ENCODE assay signal across 9 cellular contexts in the genomic region with DNA sequence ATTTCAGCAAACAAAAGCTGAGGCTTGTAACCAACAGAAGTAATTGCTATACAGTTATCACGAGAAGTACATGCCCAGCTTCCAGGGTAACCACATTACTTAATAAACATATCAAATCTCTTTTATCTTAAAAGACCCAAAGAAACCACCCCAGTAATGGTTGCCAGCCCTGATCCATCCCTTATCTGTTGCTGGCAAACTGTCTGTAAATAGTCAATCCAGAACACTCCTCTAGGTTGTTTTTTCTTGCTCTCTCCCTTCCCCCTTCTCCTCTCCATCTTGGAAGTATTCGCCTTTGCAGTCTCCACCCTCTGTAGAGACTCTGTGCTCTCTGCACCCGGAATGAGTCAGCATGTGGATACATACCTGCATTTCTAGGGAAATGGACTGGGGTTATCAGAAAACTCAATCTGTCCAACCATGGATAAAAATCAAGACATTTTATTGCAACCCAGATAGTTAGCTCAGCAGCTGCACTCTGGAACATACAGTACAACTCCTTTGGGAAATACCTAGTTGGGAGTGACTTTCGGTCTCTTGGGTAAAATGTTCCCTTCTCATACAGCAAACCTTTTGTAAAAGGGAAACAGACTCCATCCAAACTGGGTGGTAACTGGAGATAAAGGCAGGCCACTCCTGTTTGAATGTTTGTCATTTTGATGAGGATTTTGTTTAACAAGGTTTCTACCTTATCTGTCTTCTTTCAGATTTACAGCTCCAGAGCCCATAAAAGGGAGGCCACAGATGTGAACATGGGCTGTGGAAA.
DNase-seq lines count a peak whose midpoint lies in the region; ATAC-seq, FAIRE-seq and TF ChIP-seq lines count a peak whose summit lies in the region.
"Had no signal": no experiment of that assay in that cellular context is flagged by ENCODE, and none has a peak within 500 bp of the region (broad histone marks: within the 10 kb centered on the region; RNA-seq: fewer than 3 reads in every experiment).

No MANE protein-coding gene starts in this region.

- no peaks in the 10 kb centered on the region for H4K20me1 ChIP-seq in GM23248 (ENCODE audit: insufficient read depth)

- no peak overlapping the region for H3K9ac ChIP-seq in GM23248

- H3K9me3 ChIP-seq in GM23248 (ENCODE audit: low read depth) (no peaks in the 10 kb centered on the region), prostate gland (no peaks in the 10 kb centered on the region)

- H3K4me3 ChIP-seq in GM23248 (no peak overlapping the region), fibroblast of pulmonary artery (replicated peaks; ENCODE audit: low read depth, low read length) (no peak overlapping the region), prostate gland (no peak overlapping the region)

- 57 to 59% methylated on average over 4 of the region's 4 CpGs for WGBS in GM23248 (ENCODE audit: low coverage in 1 of 2, low lambda C conversion rate in 2 of 2, missing lambda C conversion rate in 2 of 2), 2 experiments
- WGBS in prostate gland, result 17% methylated on average over 4 of the region's 4 CpGs

- no peaks in the 10 kb centered on the region for H3K9me2 ChIP-seq in GM23248 (ENCODE audit: insufficient read depth)

- peak overlapping the region; percentile 36 for H3K4me2 ChIP-seq in GM23248 (ENCODE audit: unreplicated experiment)

- in situ Hi-C loops in GM23248 (cut with MboI), result no loop called here

- H3K36me3 ChIP-seq in GM23248 (ENCODE audit: low read depth), result no peaks in the 10 kb centered on the region
- H3K36me3 ChIP-seq in prostate gland, result no peaks in the 10 kb centered on the region

- DNase-seq in GM23248 (no peak), RCC 7860 (ENCODE audit: low spot score) (peak; percentile 74), fibroblast of pulmonary artery (ENCODE audit: low read depth) (peak; percentile 45), prostate gland (ENCODE audit: low spot score) (peak; percentile 59), medulla oblongata (ENCODE audit: extremely low spot score) (no peak), NCI-H510A treated with DMSO at 0.1 percent for 48 hours (lab: John Stamatoyannopoulos, UW) (no peak), cerebellum (ENCODE audit: low spot score) (no peak)
- DNase-seq: GF-D8 had no signal

- peaks cover 9% of the 10 kb centered on the region for H3F3A ChIP-seq in GM23248 (ENCODE audit: insufficient read depth)

- H3K79me2 ChIP-seq in GM23248 (ENCODE audit: insufficient read depth), result no peaks in the 10 kb centered on the region

- no peak for TF ChIP-seq CTCF in fibroblast of pulmonary artery (IDR thresholded peaks at IDR 0.05; ENCODE audit: low read length, missing control alignments)
- no peak for TF ChIP-seq CTCF in prostate gland (IDR thresholded peaks at IDR 0.05)

- FAIRE-seq in RCC 7860 (lab: Jason Lieb, UNC), result peak; percentile 81

- no peak overlapping the region for H2AFZ ChIP-seq in GM23248

- no peak for ATAC-seq in HG03108 (IDR thresholded peaks at IDR 0.05; ENCODE audit: unreplicated experiment)

- no peaks in the 10 kb centered on the region for H3K27me3 ChIP-seq in GM23248 (replicated peaks; ENCODE audit: insufficient read depth)
- no peaks in the 10 kb centered on the region for H3K27me3 ChIP-seq in prostate gland (replicated peaks; ENCODE audit: insufficient read depth)

- H3K27ac ChIP-seq in GM23248 (no peak overlapping the region), prostate gland (peak overlapping the region; percentile 41 to 59)

- intact Hi-C loops in prostate gland (cut with DNase I), result no loop called here

- no peak for TF ChIP-seq POLR2A in prostate gland (IDR thresholded peaks at IDR 0.05)

- peaks cover 31% of the 10 kb centered on the region for H3K4me1 ChIP-seq in GM23248 (ENCODE audit: insufficient read depth)
- peaks cover 17% of the 10 kb centered on the region for H3K4me1 ChIP-seq in prostate gland (replicated peaks)

Comparison
In these comparisons a context has a peak if more than half of its experiments do, and no peak if none do; other contexts are left out.
1. DNase-seq: peak in RCC 7860 (single experiment), fibroblast of pulmonary artery (single experiment) and prostate gland (single experiment); none in GM23248 (single experiment), medulla oblongata (single experiment), NCI-H510A treated with DMSO at 0.1 percent for 48 hours (single experiment) and cerebellum (single experiment).